Comparison of ENCODE assay signal across 31 cellular contexts in genomic region chr5:142669479-142669878, GRCh38. TPM values are rescaled to one million over a fixed set of nuclear protein-coding genes. Genes with fewer than 3 reads are reported as not detected.
DNase-seq lines count a peak whose midpoint lies in the region; ATAC-seq and TF ChIP-seq lines count a peak whose summit lies in the region.
"Had no signal": no experiment of that assay in that cellular context is flagged by ENCODE, and none has a peak within 500 bp of the region (broad histone marks: within the 10 kb centered on the region; RNA-seq: fewer than 3 reads in every experiment).

No MANE protein-coding gene starts in this region.

- intact Hi-C loops in Right ventricle myocardium inferior (cut with DNase I) (no loop called here), cardiac septum (cut with DNase I) (no loop called here), uterus (cut with DNase I; ENCODE audit: low total_unique reads) (no loop called here)

- H3K27ac Mint-ChIP-seq in glutamatergic neuron (ENCODE audit: unreplicated experiment), result no peak overlapping the region
- H3K27ac Mint-ChIP-seq: activated naive CD4-positive, alpha-beta T cell treated with anti-CD3 and anti-CD28 coated beads, Interleukin-2, amount 10 ng/mL, durations not matched to agents 7 days and 5 days; neural progenitor cell; stimulated activated memory B cell treated with anti-CD40 and anti-IgM and Interleukin-4, amounts not matched to agents 10 μg/mL and 1 μg/mL and 100 μg/mL, for 72 hours; WTC11 had no signal

- H3K4me1 Mint-ChIP-seq in glutamatergic neuron (ENCODE audit: low read depth, unreplicated experiment), result no peaks in the 10 kb centered on the region
- H3K4me1 Mint-ChIP-seq: activated naive CD4-positive, alpha-beta T cell treated with anti-CD3 and anti-CD28 coated beads, Interleukin-2, amount 10 ng/mL, durations not matched to agents 7 days and 5 days; stimulated activated memory B cell treated with anti-CD40 and anti-IgM and Interleukin-4, amounts not matched to agents 10 μg/mL and 1 μg/mL and 100 μg/mL, for 72 hours had no signal

- DNase-seq in Right ventricle myocardium inferior (ENCODE audit: missing footprints), result no peak
- no peak for DNase-seq in cardiac septum (ENCODE audit: low spot score)
- peak; percentile 49 for DNase-seq in NCI-H2227 treated with DMSO at 0.1 percent for 48 hours (lab: John Stamatoyannopoulos, UW)
- peak; percentile 43 for DNase-seq in glutamatergic neuron
- DNase-seq in uterus, result no peak
- no peak for DNase-seq in KG1 (lab: John Stamatoyannopoulos, UW)
- no peak for DNase-seq in NCI-H2107 treated with DMSO at 0.1 percent for 48 hours (lab: John Stamatoyannopoulos, UW; ENCODE audit: unreplicated experiment)
- DNase-seq: activated CD4-positive, alpha-beta T cell treated with anti-CD3 and anti-CD28 coated beads, Interleukin-2, amount 50 U/mL, for 1 hour; activated naive CD4-positive, alpha-beta T cell treated with anti-CD3 and anti-CD28 coated beads, Interleukin-2, amount 10 ng/mL, durations not matched to agents 7 days and 5 days; brain microvascular endothelial cell; DMS79; GF-D8; left colon; mesenchymal stem cell; NCI-H1048; NCI-H2029; PC-3; posterior cingulate gyrus; right lobe of liver; stimulated activated CD4-positive, alpha-beta T cell treated with anti-CD3 and anti-CD28 coated beads, Interleukin-4, amount 100 ng/mL, for 4 hours; SW 1271; T1000 had no signal

- TF ChIP-seq POLR2A in uterus (IDR thresholded peaks at IDR 0.05), result no peak

- H3K4me3 ChIP-seq in uterus, result no peak overlapping the region
- H3K4me3 ChIP-seq: BLaER1, K562, neural progenitor cell, right lobe of liver, suprapubic skin had no signal

- H3K27me3 Mint-ChIP-seq in glutamatergic neuron (ENCODE audit: unreplicated experiment), result no peaks in the 10 kb centered on the region

- H3K4me3 Mint-ChIP-seq in glutamatergic neuron (ENCODE audit: unreplicated experiment), result no peak overlapping the region
- H3K4me3 Mint-ChIP-seq: activated naive CD4-positive, alpha-beta T cell treated with anti-CD3 and anti-CD28 coated beads, Interleukin-2, amount 10 ng/mL, durations not matched to agents 7 days and 5 days; neural progenitor cell; stimulated activated memory B cell treated with anti-CD40 and anti-IgM and Interleukin-4, amounts not matched to agents 10 μg/mL and 1 μg/mL and 100 μg/mL, for 72 hours; WTC11 had no signal

- no peak for TF ChIP-seq CTCF in glutamatergic neuron (IDR thresholded peaks at IDR 0.05; ENCODE audit: partially characterized antibody, unreplicated experiment)
- TF ChIP-seq CTCF in uterus (IDR thresholded peaks at IDR 0.05), result no peak

- no peaks in the 10 kb centered on the region for H3K9me3 ChIP-seq in uterus
- H3K9me3 ChIP-seq: BLaER1, right lobe of liver, suprapubic skin had no signal

- peak overlapping the region; percentile 31 to 52 for H3K27ac ChIP-seq in uterus
- H3K27ac ChIP-seq: BLaER1, brain microvascular endothelial cell, neural progenitor cell, right lobe of liver, suprapubic skin had no signal

- H3K4me1 ChIP-seq in uterus, result no peaks in the 10 kb centered on the region
- H3K4me1 ChIP-seq: BLaER1, right lobe of liver, suprapubic skin had no signal

- H3K36me3 Mint-ChIP-seq in glutamatergic neuron (ENCODE audit: unreplicated experiment), result no peaks in the 10 kb centered on the region
- H3K36me3 Mint-ChIP-seq: activated naive CD4-positive, alpha-beta T cell treated with anti-CD3 and anti-CD28 coated beads, Interleukin-2, amount 10 ng/mL, durations not matched to agents 7 days and 5 days; neural progenitor cell; stimulated activated memory B cell treated with anti-CD40 and anti-IgM and Interleukin-4, amounts not matched to agents 10 μg/mL and 1 μg/mL and 100 μg/mL, for 72 hours; WTC11 had no signal

- no peaks in the 10 kb centered on the region for H3K9me3 Mint-ChIP-seq in glutamatergic neuron (ENCODE audit: unreplicated experiment)
- H3K9me3 Mint-ChIP-seq: activated naive CD4-positive, alpha-beta T cell treated with anti-CD3 and anti-CD28 coated beads, Interleukin-2, amount 10 ng/mL, durations not matched to agents 7 days and 5 days; neural progenitor cell; stimulated activated memory B cell treated with anti-CD40 and anti-IgM and Interleukin-4, amounts not matched to agents 10 μg/mL and 1 μg/mL and 100 μg/mL, for 72 hours; WTC11 had no signal

- H3K36me3 ChIP-seq in uterus, result no peaks in the 10 kb centered on the region
- H3K36me3 ChIP-seq: BLaER1, brain microvascular endothelial cell, neural progenitor cell, right lobe of liver, suprapubic skin had no signal

- H3K27me3 ChIP-seq in uterus, result no peaks in the 10 kb centered on the region
- H3K27me3 ChIP-seq: BLaER1, brain microvascular endothelial cell, neural progenitor cell, right lobe of liver, suprapubic skin had no signal

- ATAC-seq in Right ventricle myocardium inferior (peak; percentile 50), HG02852 (IDR thresholded peaks at IDR 0.05; ENCODE audit: unreplicated experiment) (no peak)
- ATAC-seq: HCT116; K562; left colon; PC-3; right lobe of liver; stimulated activated memory B cell treated with anti-CD40 and anti-IgM and Interleukin-4, amounts not matched to agents 10 μg/mL and 1 μg/mL and 100 μg/mL, for 72 hours; WTC11 had no signal

RNA-seq across cellular contexts. Expression of gene FGF1, which starts 16.4 kb away (rescaled TPM):
- total RNA-seq in Right ventricle myocardium inferior (57.0 TPM), cardiac septum (70.2 TPM), glutamatergic neuron (ENCODE audit: unreplicated experiment) (not detected), uterus (1 to 10 TPM in 2 of 4 donors, under 1 TPM in 1, not detected in 1; 0.51 to 5.7 (median 1.7) TPM)
- total RNA-seq: K562, ureter had no signal

Comparison
In these comparisons a context has a peak if more than half of its experiments do, and no peak if none do; other contexts are left out.
1. DNase-seq: peak in NCI-H2227 treated with DMSO at 0.1 percent for 48 hours (single experiment) and glutamatergic neuron (single experiment); none in Right ventricle myocardium inferior (single experiment), cardiac septum (single experiment), uterus (0 of 2), KG1 (single experiment) and NCI-H2107 treated with DMSO at 0.1 percent for 48 hours (single experiment).